Comparison of ENCODE assay signal across 8 cellular contexts in the genomic region with DNA sequence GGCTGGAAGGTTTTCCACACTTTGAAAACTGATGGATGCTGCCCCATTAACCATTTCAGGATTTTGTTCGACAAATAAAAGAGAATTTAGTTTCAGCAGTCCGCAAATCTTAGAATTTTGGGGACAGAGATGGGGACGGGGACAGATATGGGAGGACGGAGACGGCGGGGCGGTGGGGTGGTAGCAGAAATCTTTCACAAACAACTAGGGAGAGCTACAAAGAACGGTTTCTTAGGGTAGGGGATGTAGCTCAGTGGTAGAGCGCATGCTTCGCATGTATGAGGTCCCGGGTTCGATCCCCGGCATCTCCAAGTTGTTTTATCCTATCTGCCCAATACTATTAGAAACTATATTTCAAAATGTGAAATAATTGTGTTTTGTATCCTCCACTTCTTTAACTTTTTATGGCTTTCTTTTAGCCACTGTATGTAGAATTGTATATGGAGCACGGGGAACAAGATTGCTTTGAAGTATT. TPM values are rescaled to one million over a fixed set of nuclear protein-coding genes. Genes with fewer than 3 reads are reported as not detected.
A peak's percentile ranks its signal among the peaks of the same experiment; 100 is the strongest.
DNase-seq lines count a peak whose midpoint lies in the region; ATAC-seq lines count a peak whose summit lies in the region.

No MANE protein-coding gene starts in this region.

- no peaks in the 10 kb centered on the region for H3K27me3 Mint-ChIP-seq in activated T-cell treated with anti-CD3 and anti-CD28 coated beads, Interleukin-2, amount 50 U/mL, for 4 hours (ENCODE audit: low read depth)
- H3K27me3 Mint-ChIP-seq in natural killer cell treated with Interleukin-12 subunit alpha and Interleukin-12 subunit beta and Interleukin-15 and Interleukin-18, amount 100 ng/mL, for 72 hours, result no peaks in the 10 kb centered on the region
- H3K27me3 Mint-ChIP-seq in stimulated activated naive CD8-positive, alpha-beta T cell treated with anti-CD3 and anti-CD28 coated beads, Interleukin-15, amount 100 ng/mL, for 72 hours, result no peaks in the 10 kb centered on the region

- H3K27ac Mint-ChIP-seq in natural killer cell treated with Interleukin-12 subunit alpha and Interleukin-12 subunit beta and Interleukin-15 and Interleukin-18, amount 100 ng/mL, for 72 hours, result no peak overlapping the region
- H3K27ac Mint-ChIP-seq in stimulated activated naive CD8-positive, alpha-beta T cell treated with anti-CD3 and anti-CD28 coated beads, Interleukin-15, amount 100 ng/mL, for 72 hours, result no peak overlapping the region

- H3K4me3 ChIP-seq in Jurkat, Clone E6-1 (ENCODE audit: low read length), result peak overlapping the region; percentile 95

- peak; percentile 28 for ATAC-seq in GM19452 (IDR thresholded peaks at IDR 0.05; ENCODE audit: unreplicated experiment)
- peak; percentile 57 to 65 for ATAC-seq in activated T-cell treated with anti-CD3 and anti-CD28 coated beads, Interleukin-2, amount 50 U/mL, for 4 hours
- peak; percentile 67 to 75 for ATAC-seq in natural killer cell treated with Interleukin-12 subunit alpha and Interleukin-12 subunit beta and Interleukin-15 and Interleukin-18, amount 100 ng/mL, for 72 hours
- peak; percentile 69 for ATAC-seq in stimulated activated naive CD8-positive, alpha-beta T cell treated with anti-CD3 and anti-CD28 coated beads, Interleukin-15, amount 100 ng/mL, for 72 hours

- H3K4me3 Mint-ChIP-seq in activated T-cell treated with anti-CD3 and anti-CD28 coated beads, Interleukin-2, amount 50 U/mL, for 4 hours, result no peak overlapping the region
- no peak overlapping the region for H3K4me3 Mint-ChIP-seq in natural killer cell treated with Interleukin-12 subunit alpha and Interleukin-12 subunit beta and Interleukin-15 and Interleukin-18, amount 100 ng/mL, for 72 hours
- no peak overlapping the region for H3K4me3 Mint-ChIP-seq in stimulated activated naive CD8-positive, alpha-beta T cell treated with anti-CD3 and anti-CD28 coated beads, Interleukin-15, amount 100 ng/mL, for 72 hours

- H3K9me3 Mint-ChIP-seq in activated T-cell treated with anti-CD3 and anti-CD28 coated beads, Interleukin-2, amount 50 U/mL, for 4 hours, result no peaks in the 10 kb centered on the region
- H3K9me3 Mint-ChIP-seq in natural killer cell treated with Interleukin-12 subunit alpha and Interleukin-12 subunit beta and Interleukin-15 and Interleukin-18, amount 100 ng/mL, for 72 hours, result no peaks in the 10 kb centered on the region
- no peaks in the 10 kb centered on the region for H3K9me3 Mint-ChIP-seq in stimulated activated naive CD8-positive, alpha-beta T cell treated with anti-CD3 and anti-CD28 coated beads, Interleukin-15, amount 100 ng/mL, for 72 hours

- DNase-seq in Ammon's horn (ENCODE audit: low spot score) (peak; percentile 85), OCI-M2 (lab: John Stamatoyannopoulos, UW; ENCODE audit: unreplicated experiment) (peak; percentile 96), fibroblast of peridontal ligament (ENCODE audit: extremely low read depth) (peak; percentile 82)
- peak; percentile 79 for DNase-seq in Jurkat, Clone E6-1 (ENCODE audit: low read depth, low spot score)
- DNase-seq in activated T-cell treated with anti-CD3 and anti-CD28 coated beads, Interleukin-2, amount 50 U/mL, for 4 hours, result peak; percentile 78
- DNase-seq in natural killer cell treated with Interleukin-12 subunit alpha and Interleukin-12 subunit beta and Interleukin-15 and Interleukin-18, amount 100 ng/mL, for 72 hours (ENCODE audit: low spot score), result peak; percentile 81
- peak; percentile 83 for DNase-seq in stimulated activated naive CD8-positive, alpha-beta T cell treated with anti-CD3 and anti-CD28 coated beads, Interleukin-15, amount 100 ng/mL, for 72 hours

- peaks cover 24% of the 10 kb centered on the region for H3K4me1 Mint-ChIP-seq in activated T-cell treated with anti-CD3 and anti-CD28 coated beads, Interleukin-2, amount 50 U/mL, for 4 hours (ENCODE audit: low read depth)
- peaks cover 11% of the 10 kb centered on the region in 2 donors for H3K4me1 Mint-ChIP-seq in natural killer cell treated with Interleukin-12 subunit alpha and Interleukin-12 subunit beta and Interleukin-15 and Interleukin-18, amount 100 ng/mL, for 72 hours (ENCODE audit: low read depth in 2 of 2)
- peaks cover 12% of the 10 kb centered on the region for H3K4me1 Mint-ChIP-seq in stimulated activated naive CD8-positive, alpha-beta T cell treated with anti-CD3 and anti-CD28 coated beads, Interleukin-15, amount 100 ng/mL, for 72 hours

- no peaks in the 10 kb centered on the region for H3K36me3 Mint-ChIP-seq in activated T-cell treated with anti-CD3 and anti-CD28 coated beads, Interleukin-2, amount 50 U/mL, for 4 hours (ENCODE audit: insufficient read depth)
- H3K36me3 Mint-ChIP-seq in natural killer cell treated with Interleukin-12 subunit alpha and Interleukin-12 subunit beta and Interleukin-15 and Interleukin-18, amount 100 ng/mL, for 72 hours, result no peaks in the 10 kb centered on the region

RNA-seq across cellular contexts. Expression of gene HMGN4, which starts 15.1 kb away (rescaled TPM):
- polyA plus RNA-seq in Jurkat, Clone E6-1 (2012; ENCODE audit: insufficient read depth, insufficient read length), result 84.0 TPM
- total RNA-seq in activated T-cell treated with anti-CD3 and anti-CD28 coated beads, Interleukin-2, amount 50 U/mL, for 4 hours, result 10 to 100 TPM; 63.4 to 73.4 (median 72.0) TPM
- 10 to 100 TPM; 79.8 to 91.9 TPM for total RNA-seq in natural killer cell treated with Interleukin-12 subunit alpha and Interleukin-12 subunit beta and Interleukin-15 and Interleukin-18, amount 100 ng/mL, for 72 hours

RNA-seq across cellular contexts. Expression of gene ABT1, which starts 43.5 kb away (rescaled TPM):
- polyA plus RNA-seq in Jurkat, Clone E6-1 (2012; ENCODE audit: insufficient read depth, insufficient read length), result 25.6 TPM
- total RNA-seq in activated T-cell treated with anti-CD3 and anti-CD28 coated beads, Interleukin-2, amount 50 U/mL, for 4 hours, result 10 to 100 TPM; 49.2 to 51.1 (median 49.5) TPM
- total RNA-seq in natural killer cell treated with Interleukin-12 subunit alpha and Interleukin-12 subunit beta and Interleukin-15 and Interleukin-18, amount 100 ng/mL, for 72 hours, result 10 to 100 TPM; 26.1 to 29.5 TPM

RNA-seq across cellular contexts. Expression of gene BTN1A1, which starts 53.2 kb away (rescaled TPM):
- not detected for polyA plus RNA-seq in Jurkat, Clone E6-1 (2012; ENCODE audit: insufficient read depth, insufficient read length)
- under 1 TPM in 1 of 3 donors, not detected in 2; 0.10 TPM for total RNA-seq in activated T-cell treated with anti-CD3 and anti-CD28 coated beads, Interleukin-2, amount 50 U/mL, for 4 hours
- not detected for total RNA-seq in natural killer cell treated with Interleukin-12 subunit alpha and Interleukin-12 subunit beta and Interleukin-15 and Interleukin-18, amount 100 ng/mL, for 72 hours

Comparison
In these comparisons a context has a peak if more than half of its experiments do, and no peak if none do; other contexts are left out.
1. Peak in every context shown above with its lines: DNase-seq, ATAC-seq and H3K4me3 ChIP-seq.